Comparison of ENCODE assay signal across 1 cellular context in the genomic region with DNA sequence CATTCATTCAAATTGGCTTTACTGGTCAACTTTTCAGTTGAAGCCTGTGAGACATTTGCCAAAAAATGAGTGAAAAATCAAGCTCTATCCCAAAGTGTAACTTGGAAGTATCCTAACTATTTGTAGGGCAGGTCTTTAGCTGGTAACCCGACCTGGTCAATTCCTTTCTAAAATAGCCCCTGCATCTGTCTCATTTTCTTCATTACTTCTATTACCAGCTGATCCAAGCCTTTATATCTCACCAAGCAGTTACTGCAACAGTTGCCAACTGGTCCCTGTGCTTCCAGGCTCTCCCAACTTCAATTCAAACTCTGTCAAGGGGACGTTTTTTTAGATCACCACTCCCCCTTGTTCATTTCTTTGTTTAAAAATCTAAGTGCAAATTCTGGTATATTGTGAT.
TF ChIP-seq lines count a peak whose summit lies in the region.

No MANE protein-coding gene starts in this region.

TF ChIP-seq in K562, 482 proteins besides CTCF, POLR2A, EP300 and RAD21 (continued from another document):
- TF ChIP-seq, protein P1, sequence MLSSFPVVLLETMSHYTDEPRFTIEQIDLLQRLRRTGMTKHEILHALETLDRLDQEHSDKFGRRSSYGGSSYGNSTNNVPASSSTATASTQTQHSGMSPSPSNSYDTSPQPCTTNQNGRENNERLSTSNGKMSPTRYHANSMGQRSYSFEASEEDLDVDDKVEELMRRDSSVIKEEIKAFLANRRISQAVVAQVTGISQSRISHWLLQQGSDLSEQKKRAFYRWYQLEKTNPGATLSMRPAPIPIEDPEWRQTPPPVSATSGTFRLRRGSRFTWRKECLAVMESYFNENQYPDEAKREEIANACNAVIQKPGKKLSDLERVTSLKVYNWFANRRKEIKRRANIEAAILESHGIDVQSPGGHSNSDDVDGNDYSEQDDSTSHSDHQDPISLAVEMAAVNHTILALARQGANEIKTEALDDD (IDR thresholded peaks at IDR 0.05): no peak
- TF ChIP-seq ZNF431 (CRISPR knock-in tag; IDR thresholded peaks at IDR 0.05): no peak
- TF ChIP-seq CHAMP1 (IDR thresholded peaks at IDR 0.05): no peak
- TF ChIP-seq, protein P2, sequence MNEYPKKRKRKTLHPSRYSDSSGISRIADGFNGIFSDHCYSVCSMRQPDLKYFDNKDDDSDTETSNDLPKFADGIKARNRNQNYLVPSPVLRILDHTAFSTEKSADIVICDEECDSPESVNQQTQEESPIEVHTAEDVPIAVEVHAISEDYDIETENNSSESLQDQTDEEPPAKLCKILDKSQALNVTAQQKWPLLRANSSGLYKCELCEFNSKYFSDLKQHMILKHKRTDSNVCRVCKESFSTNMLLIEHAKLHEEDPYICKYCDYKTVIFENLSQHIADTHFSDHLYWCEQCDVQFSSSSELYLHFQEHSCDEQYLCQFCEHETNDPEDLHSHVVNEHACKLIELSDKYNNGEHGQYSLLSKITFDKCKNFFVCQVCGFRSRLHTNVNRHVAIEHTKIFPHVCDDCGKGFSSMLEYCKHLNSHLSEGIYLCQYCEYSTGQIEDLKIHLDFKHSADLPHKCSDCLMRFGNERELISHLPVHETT (CRISPR knock-in tag; conservative IDR thresholded peaks at IDR 0.05 in 1 of 2, IDR thresholded peaks at IDR 0.05 in 1 of 2): no peak
TF ChIP-seq in K562: peak in this region for 0.
